ENCODE assay signal across 21 cellular contexts in the genomic region with DNA sequence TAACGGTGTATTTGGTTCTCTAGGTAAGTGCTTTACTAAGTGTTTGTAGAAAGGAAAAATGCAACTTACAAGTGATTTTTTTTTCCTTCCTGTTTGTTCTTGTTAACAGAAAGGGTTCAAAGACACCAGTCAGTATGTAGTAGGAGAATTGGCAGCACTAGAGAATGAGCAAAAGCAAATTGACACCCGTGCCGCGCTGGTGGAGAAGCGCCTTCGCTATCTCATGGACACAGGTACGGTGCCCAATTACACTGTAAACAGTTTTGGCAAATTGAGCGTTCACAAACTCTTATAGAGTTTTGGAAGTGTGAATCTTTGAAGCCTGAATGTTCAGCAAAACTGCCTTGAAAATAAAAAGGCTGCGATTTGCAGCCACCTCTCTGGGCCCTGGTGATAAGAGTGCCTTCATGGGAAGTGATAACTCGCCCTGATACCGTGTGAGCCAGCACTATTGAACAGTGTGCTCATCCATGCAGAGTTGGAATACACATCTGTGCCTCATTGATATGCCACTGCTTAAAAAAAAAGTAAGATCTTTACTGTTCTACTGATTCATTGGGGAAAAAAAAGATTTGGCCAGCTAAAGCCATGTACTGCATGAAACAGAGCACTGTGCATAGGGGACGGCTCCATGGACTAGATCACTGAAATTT. TPM values are rescaled to one million over a fixed set of nuclear protein-coding genes. Genes with fewer than 3 reads are reported as not detected.
"Had no signal": no experiment of that assay in that cellular context is flagged by ENCODE, and none has a peak within 500 bp of the region (broad histone marks: within the 10 kb centered on the region; RNA-seq: fewer than 3 reads in every experiment).

No MANE protein-coding gene starts in this region.

- DNase-seq: activated CD4-positive, alpha-beta T cell treated with anti-CD3 and anti-CD28 coated beads for 4 hours; activated CD8-positive, alpha-beta memory T cell treated with anti-CD3 and anti-CD28 coated beads, Interleukin-2, amount 50 U/mL, for 4 hours; activated CD8-positive, alpha-beta T cell treated with anti-CD3 and anti-CD28 coated beads for 36 hours; activated naive CD4-positive, alpha-beta T cell treated with anti-CD3 and anti-CD28 coated beads, Interleukin-2, amount 50 U/mL, for 16 hours; activated naive CD8-positive, alpha-beta T cell treated with anti-CD3 and anti-CD28 coated beads, Interleukin-2, amount 10 ng/mL, durations not matched to agents 7 days and 5 days; activated T-cell treated with anti-CD3 and anti-CD28 coated beads, Interleukin-2, amount 50 U/mL, for 1 hour; adrenal gland; anterior cingulate cortex; cerebellar nuclear complex; NCI-H1092; NCI-H2029; NCI-H2107; NCI-H345; NCI-H510A; NCI-H526 treated with DMSO at 0.1 percent for 48 hours; NK-92 treated with Interleukin-12 subunit alpha and Interleukin-12 subunit beta, amount 100 ng/mL, for 24 hours; PC-9; SHP77 treated with DMSO at 0.1 percent for 48 hours had no signal

- H3K27me3 ChIP-seq: adrenal gland had no signal

- H3K9ac ChIP-seq: KMS-11 had no signal

- H3K4me3 ChIP-seq: adrenal gland, PC-9 had no signal

- H3K9me3 ChIP-seq: adrenal gland had no signal

- H3K27ac ChIP-seq: adrenal gland, KMS-11, PC-9 had no signal

- ATAC-seq: activated CD4-positive, CD25-positive, alpha-beta regulatory T cell treated with anti-CD3 and anti-CD28 coated beads, Interleukin-2, amount 50 U/mL, for 24 hours; activated CD8-positive, alpha-beta T cell treated with anti-CD3 and anti-CD28 coated beads for 36 hours had no signal

- H3K4me2 ChIP-seq: KMS-11, PC-9 had no signal

- H3K4me1 ChIP-seq: adrenal gland had no signal

- H2AFZ ChIP-seq: PC-9 had no signal

RNA-seq across cellular contexts. Expression of a gene that starts 54.0 kb away (rescaled TPM):
- total RNA-seq: activated CD8-positive, alpha-beta T cell treated with anti-CD3 and anti-CD28 coated beads for 36 hours; activated naive CD8-positive, alpha-beta T cell treated with anti-CD3 and anti-CD28 coated beads, Interleukin-2, amount 10 ng/mL, durations not matched to agents 7 days and 5 days; adrenal gland; cardiac septum had no signal
